ENCODE assay signal across 8 cellular contexts in the genomic region with DNA sequence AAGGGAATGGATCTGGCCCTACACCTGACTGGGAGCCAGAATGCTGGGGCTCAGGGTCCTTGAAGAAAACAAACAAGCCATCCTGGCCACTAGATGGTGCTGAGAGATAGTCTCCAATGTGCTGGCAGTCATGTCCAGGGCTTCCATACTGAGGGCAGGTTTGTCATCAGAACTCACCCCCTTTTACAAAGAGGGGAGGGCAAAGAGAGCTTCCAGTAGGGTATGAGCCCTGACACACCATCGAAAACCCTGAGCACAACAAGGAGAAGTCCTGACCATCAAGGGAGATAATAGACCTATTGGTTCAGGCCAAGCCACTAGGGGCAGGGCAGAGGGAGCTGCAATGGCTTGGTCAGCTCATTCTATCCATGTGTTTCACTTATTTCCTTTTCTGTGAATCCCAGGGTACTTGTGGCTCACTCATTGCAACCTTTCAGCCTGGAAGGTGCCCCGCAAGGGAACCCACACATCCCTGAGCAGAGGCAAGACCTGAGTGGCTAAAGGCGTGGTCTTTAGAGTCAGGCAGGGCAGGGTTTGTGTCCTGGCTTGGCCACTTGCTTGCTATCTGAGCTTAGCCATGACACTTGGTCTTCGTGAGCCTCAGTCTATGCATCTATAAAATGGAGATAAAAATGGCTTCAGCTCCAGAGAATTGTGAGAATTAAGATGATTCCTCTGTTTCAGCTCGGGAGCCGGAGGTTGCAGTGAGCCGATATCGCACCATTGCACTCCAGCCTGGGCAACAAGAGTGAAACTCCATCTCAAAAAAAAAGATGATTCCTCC. TPM values are rescaled to one million over a fixed set of nuclear protein-coding genes. Genes with fewer than 3 reads are reported as not detected.
DNase-seq lines count a peak whose midpoint lies in the region; ATAC-seq lines count a peak whose summit lies in the region.

No MANE protein-coding gene starts in this region.

- H3K36me3 Mint-ChIP-seq in activated naive CD4-positive, alpha-beta T cell treated with anti-CD3 and anti-CD28 coated beads, Interleukin-2, amount 50 U/mL, for 72 hours = no peaks in the 10 kb centered on the region
- no peaks in the 10 kb centered on the region for H3K36me3 Mint-ChIP-seq in activated T-helper 2 cell treated with anti-CD3 and anti-CD28 coated beads, Interferon-gamma antibody, Interleukin-2, Interleukin-4, amounts not matched to agents 10 μg/mL and 5 μg/mL and 100 μg/mL, durations not matched to agents 14 hours and 24 hours and 36 hours (ENCODE audit: low read depth)

- H3K27me3 Mint-ChIP-seq in activated T-helper 2 cell treated with anti-CD3 and anti-CD28 coated beads, Interferon-gamma antibody, Interleukin-2, Interleukin-4, amounts not matched to agents 10 μg/mL and 5 μg/mL and 100 μg/mL, durations not matched to agents 14 hours and 24 hours and 36 hours (ENCODE audit: low read depth) = peaks cover 73% of the 10 kb centered on the region

- ATAC-seq in HG02610 (IDR thresholded peaks at IDR 0.05; ENCODE audit: unreplicated experiment) = peak; percentile 39
- ATAC-seq in activated naive CD4-positive, alpha-beta T cell treated with anti-CD3 and anti-CD28 coated beads, Interleukin-2, amount 50 U/mL, for 72 hours = peak; percentile 72 to 85
- peak; percentile 75 for ATAC-seq in Right ventricle myocardium superior (ENCODE audit: poor library complexity)
- no peak for ATAC-seq in HG03196 (IDR thresholded peaks at IDR 0.05; ENCODE audit: unreplicated experiment)

- intact Hi-C loops in Right ventricle myocardium superior (cut with DNase I) (no loop called here), posterior cingulate gyrus (cut with DNase I) (loop anchor here (2.0 kb wide), 1 partner anchor 44 kb away; no protein-coding TSS in a partner anchor)
- intact Hi-C loops in activated T-helper 2 cell treated with anti-CD3 and anti-CD28 coated beads, Interferon-gamma antibody, Interleukin-2, Interleukin-4, amounts not matched to agents 10 μg/mL and 5 μg/mL and 100 μg/mL, durations not matched to agents 14 hours and 24 hours and 36 hours (cut with micrococcal nuclease) = loop anchor here (1.0 kb wide), 1 partner anchor 44 kb away; no protein-coding TSS in a partner anchor

- H3K4me1 Mint-ChIP-seq in activated T-helper 2 cell treated with anti-CD3 and anti-CD28 coated beads, Interferon-gamma antibody, Interleukin-2, Interleukin-4, amounts not matched to agents 10 μg/mL and 5 μg/mL and 100 μg/mL, durations not matched to agents 14 hours and 24 hours and 36 hours (ENCODE audit: low read depth) = no peaks in the 10 kb centered on the region

- H3K27ac Mint-ChIP-seq in activated naive CD4-positive, alpha-beta T cell treated with anti-CD3 and anti-CD28 coated beads, Interleukin-2, amount 50 U/mL, for 72 hours = no peak overlapping the region
- H3K27ac Mint-ChIP-seq in activated T-helper 2 cell treated with anti-CD3 and anti-CD28 coated beads, Interferon-gamma antibody, Interleukin-2, Interleukin-4, amounts not matched to agents 10 μg/mL and 5 μg/mL and 100 μg/mL, durations not matched to agents 14 hours and 24 hours and 36 hours = no peak overlapping the region

- DNase-seq in DMS53 treated with DMSO at 0.1 percent for 48 hours (lab: John Stamatoyannopoulos, UW; ENCODE audit: unreplicated experiment) (peak; percentile 16), NCI-H748 (lab: John Stamatoyannopoulos, UW; ENCODE audit: unreplicated experiment) (peak; percentile 55), Right ventricle myocardium superior (no peak), posterior cingulate gyrus (peak in 6 of 10 donors; percentile 33 to 90 (median 58))
- peak in 1 of 2 donors; percentile 32 for DNase-seq in activated naive CD4-positive, alpha-beta T cell treated with anti-CD3 and anti-CD28 coated beads, Interleukin-2, amount 50 U/mL, for 72 hours (ENCODE audit: low spot score in 2 of 2)
- DNase-seq in activated T-helper 2 cell treated with anti-CD3 and anti-CD28 coated beads, Interferon-gamma antibody, Interleukin-2, Interleukin-4, amounts not matched to agents 10 μg/mL and 5 μg/mL and 100 μg/mL, durations not matched to agents 14 hours and 24 hours and 36 hours (ENCODE audit: low spot score) = no peak

- H3K9me3 Mint-ChIP-seq in activated naive CD4-positive, alpha-beta T cell treated with anti-CD3 and anti-CD28 coated beads, Interleukin-2, amount 50 U/mL, for 72 hours = no peaks in the 10 kb centered on the region
- no peaks in the 10 kb centered on the region for H3K9me3 Mint-ChIP-seq in activated T-helper 2 cell treated with anti-CD3 and anti-CD28 coated beads, Interferon-gamma antibody, Interleukin-2, Interleukin-4, amounts not matched to agents 10 μg/mL and 5 μg/mL and 100 μg/mL, durations not matched to agents 14 hours and 24 hours and 36 hours

- H3K4me3 Mint-ChIP-seq in activated T-helper 2 cell treated with anti-CD3 and anti-CD28 coated beads, Interferon-gamma antibody, Interleukin-2, Interleukin-4, amounts not matched to agents 10 μg/mL and 5 μg/mL and 100 μg/mL, durations not matched to agents 14 hours and 24 hours and 36 hours (ENCODE audit: low read depth) = no peak overlapping the region

RNA-seq across cellular contexts. Expression of a gene that starts 6.2 kb away (rescaled TPM):
- total RNA-seq in activated naive CD4-positive, alpha-beta T cell treated with anti-CD3 and anti-CD28 coated beads, Interleukin-2, amount 50 U/mL, for 72 hours = 1 to 10 TPM; 1.1 to 9.1 TPM
- total RNA-seq in Right ventricle myocardium superior = 4.4 TPM
- 1.5 and 1.8 TPM in 2 replicates for total RNA-seq in activated T-helper 2 cell treated with anti-CD3 and anti-CD28 coated beads, Interferon-gamma antibody, Interleukin-2, Interleukin-4, amounts not matched to agents 10 μg/mL and 5 μg/mL and 100 μg/mL, durations not matched to agents 14 hours and 24 hours and 36 hours

RNA-seq across cellular contexts. Expression of a gene that starts 38.3 kb away (rescaled TPM):
- total RNA-seq in activated naive CD4-positive, alpha-beta T cell treated with anti-CD3 and anti-CD28 coated beads, Interleukin-2, amount 50 U/mL, for 72 hours = 1 to 10 TPM in 1 of 2 donors, under 1 TPM in 1; 0.93 to 1.0 TPM
- total RNA-seq in Right ventricle myocardium superior = 2.3 TPM
- total RNA-seq in activated T-helper 2 cell treated with anti-CD3 and anti-CD28 coated beads, Interferon-gamma antibody, Interleukin-2, Interleukin-4, amounts not matched to agents 10 μg/mL and 5 μg/mL and 100 μg/mL, durations not matched to agents 14 hours and 24 hours and 36 hours = 0.71 and 0.75 TPM in 2 replicates

Comparison
In these comparisons a context has a peak if more than half of its experiments do, and no peak if none do; other contexts are left out.
1. DNase-seq: peak in DMS53 treated with DMSO at 0.1 percent for 48 hours (single experiment), NCI-H748 (single experiment) and posterior cingulate gyrus (6 of 10); none in Right ventricle myocardium superior (single experiment) and activated T-helper 2 cell treated with anti-CD3 and anti-CD28 coated beads, Interferon-gamma antibody, Interleukin-2, Interleukin-4, amounts not matched to agents 10 μg/mL and 5 μg/mL and 100 μg/mL, durations not matched to agents 14 hours and 24 hours and 36 hours (single experiment).